ENCODE assay signal across 8 cellular contexts in genomic region chr2:15591373-15591691, GRCh38. TPM values are rescaled to one million over a fixed set of nuclear protein-coding genes. Genes with fewer than 3 reads are reported as not detected.
A peak's percentile ranks its signal among the peaks of the same experiment; 100 is the strongest.
DNase-seq lines count a peak whose midpoint lies in the region; ATAC-seq, FAIRE-seq and TF ChIP-seq lines count a peak whose summit lies in the region.

No MANE protein-coding gene starts in this region.

- TF ChIP-seq POLR2A in endothelial cell of umbilical vein (IDR thresholded peaks at IDR 0.05; ENCODE audit: low read depth, low read length): no peak
- TF ChIP-seq POLR2A in GM12891 (IDR thresholded peaks at IDR 0.05; ENCODE audit: low read depth, low read length): no peak; the same call in 1 of the 2 replicates

- dilution Hi-C loops in endothelial cell of umbilical vein (cut with MboI; ENCODE audit: extremely low pct_ligation_motif_present, low sequenced_read_pairs): no loop called here

- H3K9me2 ChIP-seq in OCI-LY7 (ENCODE audit: insufficient read depth, low read length): no peaks in the 10 kb centered on the region

- DNase-seq in CMK (ENCODE audit: low read depth) (peak; percentile 91), OCI-LY7 (ENCODE audit: low spot score) (no peak), endothelial cell of umbilical vein (ENCODE audit: low read depth, low spot score) (no peak), osteoblast (ENCODE audit: insufficient read length, low spot score, missing footprints) (no peak), GM12891 (ENCODE audit: insufficient read length, low spot score) (no peak), NCI-H510A treated with DMSO at 0.1 percent for 48 hours (lab: John Stamatoyannopoulos, UW) (no peak), CD1c-positive myeloid dendritic cell (ENCODE audit: extremely low spot score) (no peak)

- no peak for TF ChIP-seq CTCF in OCI-LY7 (conservative IDR thresholded peaks at IDR 0.05; ENCODE audit: low read length)
- TF ChIP-seq CTCF in endothelial cell of umbilical vein (IDR thresholded peaks at IDR 0.05; ENCODE audit: extremely low read depth in 1 of 2, insufficient read depth in 1 of 2, low read depth in 1 of 2, low read length in 2 of 2): no peak
- no peak for TF ChIP-seq CTCF in osteoblast (IDR thresholded peaks at IDR 0.05; ENCODE audit: extremely low read depth, low read depth, low read length)

- intact Hi-C loops in OCI-LY7 (cut with micrococcal nuclease; ENCODE audit: unreplicated experiment) (loop anchor here (1.0 kb wide), 1 partner anchor 449 kb away; no protein-coding TSS in a partner anchor), endothelial cell of umbilical vein (cut with micrococcal nuclease) (loop anchor here (1.0 to 2.0 kb wide), 2 partner anchors 15 to 421 kb away; no protein-coding TSS in a partner anchor)

- peak; percentile 71 for FAIRE-seq in endothelial cell of umbilical vein (lab: Jason Lieb, UNC)
- no peak for FAIRE-seq in GM12891 (lab: Jason Lieb, UNC)

- H3K79me2 ChIP-seq in OCI-LY7 (ENCODE audit: insufficient read depth, low read depth, low read length) (peaks cover 44% of the 10 kb centered on the region), endothelial cell of umbilical vein (ENCODE audit: control insufficient read depth, insufficient read depth, low read length) (peaks cover 47% of the 10 kb centered on the region), osteoblast (ENCODE audit: insufficient read depth, low read length) (peaks cover 45% of the 10 kb centered on the region)

- CTCF ChIA-PET in OCI-LY7 (lab: Charles Lee; ENCODE audit: unreplicated experiment) (no interaction called here), endothelial cell of umbilical vein (lab: Charles Lee) (interaction anchor here (2.9 kb wide), 1 partner anchor 15 kb away, joined by 23 read pairs; no protein-coding TSS in a partner anchor)

- ATAC-seq in GM21786 (IDR thresholded peaks at IDR 0.05; ENCODE audit: unreplicated experiment): no peak

- H3K9me1 ChIP-seq in endothelial cell of umbilical vein (replicated peaks; ENCODE audit: control insufficient read depth, extremely low read depth, insufficient read depth, low read length): no peaks in the 10 kb centered on the region

- H3K4me2 ChIP-seq in OCI-LY7 (ENCODE audit: low read length) (peak overlapping the region; percentile 72), endothelial cell of umbilical vein (ENCODE audit: insufficient read depth, low read length) (peak overlapping the region; percentile 82), osteoblast (ENCODE audit: insufficient read depth, low read length) (peak overlapping the region; percentile 90)

- H3K9me3 ChIP-seq in OCI-LY7 (ENCODE audit: low read length) (no peaks in the 10 kb centered on the region), endothelial cell of umbilical vein (replicated peaks; ENCODE audit: control insufficient read depth, insufficient read depth, low read length) (no peaks in the 10 kb centered on the region), osteoblast (ENCODE audit: low read depth, low read length) (no peaks in the 10 kb centered on the region)

- POLR2A ChIA-PET in OCI-LY7 (lab: Charles Lee): interaction anchor here (0.6 to 1.7 kb wide), 3 partner anchors 9 to 449 kb away, joined by 4 to 5 read pairs (median 5); no protein-coding TSS in a partner anchor
- POLR2A ChIA-PET in endothelial cell of umbilical vein (lab: Charles Lee): no interaction called here

- H4K20me1 ChIP-seq in OCI-LY7 (ENCODE audit: insufficient read depth, low read length): peaks cover 10% of the 10 kb centered on the region; the same call in 1 of the 2 replicates
- no peaks in the 10 kb centered on the region for H4K20me1 ChIP-seq in endothelial cell of umbilical vein (replicated peaks; ENCODE audit: control insufficient read depth, extremely low read depth, insufficient read depth, low read length)
- H4K20me1 ChIP-seq in osteoblast (ENCODE audit: insufficient read depth, low read length): peaks cover 30% of the 10 kb centered on the region

- H3K27me3 ChIP-seq in endothelial cell of umbilical vein (ENCODE audit: control insufficient read depth in 2 of 2, insufficient read depth in 2 of 2, low read length in 2 of 2) (no peaks in the 10 kb centered on the region), osteoblast (ENCODE audit: insufficient read depth, low read length) (no peaks in the 10 kb centered on the region)

- no TSS peak for BruUV-seq in OCI-LY7 (replicated peaks; lab: Mats Ljungman, UMichigan)
- no TSS peak for BruUV-seq in endothelial cell of umbilical vein (replicated peaks; lab: Mats Ljungman, UMichigan)

- H3K4me3 ChIP-seq in OCI-LY7 (ENCODE audit: low read depth, low read length, poor library complexity, severe bottlenecking): peak overlapping the region; percentile 89
- H3K4me3 ChIP-seq in endothelial cell of umbilical vein (replicated peaks in 1 of 3; ENCODE audit: insufficient read depth in 1 of 3, low read depth in 1 of 3, low read length in 3 of 3): peak overlapping the region; percentile 74 to 99 (median 96)
- peak overlapping the region; percentile 93 for H3K4me3 ChIP-seq in osteoblast (ENCODE audit: insufficient read depth, low read length)

- H3K27ac ChIP-seq in OCI-LY7 (ENCODE audit: low read depth, low read length, poor library complexity, severe bottlenecking) (peak overlapping the region; percentile 51), endothelial cell of umbilical vein (ENCODE audit: insufficient read depth, low read depth, low read length) (peak overlapping the region; percentile 74), osteoblast (ENCODE audit: low read depth, low read length) (peak overlapping the region; percentile 92)

- H3K36me3 ChIP-seq in OCI-LY7 (ENCODE audit: insufficient read depth, low read length): peaks cover 21% of the 10 kb centered on the region
- peaks cover 6% of the 10 kb centered on the region in 2 experiments for H3K36me3 ChIP-seq in endothelial cell of umbilical vein (ENCODE audit: control insufficient read depth in 2 of 2, extremely low read depth in 1 of 2, insufficient read depth in 2 of 2, low read length in 2 of 2)
- H3K36me3 ChIP-seq in osteoblast (ENCODE audit: insufficient read depth, low read length): peaks cover 15% of the 10 kb centered on the region

- peak overlapping the region; percentile 94 for H3K9ac ChIP-seq in endothelial cell of umbilical vein (replicated peaks; ENCODE audit: extremely low read depth, insufficient read depth, low read length)

- H3K4me1 ChIP-seq in OCI-LY7 (ENCODE audit: insufficient read depth, low read length, poor library complexity, severe bottlenecking) (peaks cover 21% of the 10 kb centered on the region), endothelial cell of umbilical vein (ENCODE audit: control insufficient read depth, extremely low read depth, insufficient read depth, low read length) (peaks cover 15% of the 10 kb centered on the region), osteoblast (ENCODE audit: insufficient read depth, low read length) (peaks cover 14% of the 10 kb centered on the region)

- peak overlapping the region; percentile 95 for H2AFZ ChIP-seq in OCI-LY7 (ENCODE audit: low read length)
- peak overlapping the region; percentile 95 for H2AFZ ChIP-seq in endothelial cell of umbilical vein (ENCODE audit: low read depth, low read length)
- H2AFZ ChIP-seq in osteoblast (ENCODE audit: low read length): peak overlapping the region; percentile 100

TF ChIP-seq in endothelial cell of umbilical vein, 7 proteins besides CTCF, POLR2A, EP300 and RAD21:
- TF ChIP-seq EZH2 (IDR thresholded peaks at IDR 0.05; ENCODE audit: borderline replicate concordance, low read depth, low read length, severe bottlenecking): no peak
- no peak for TF ChIP-seq FOS (IDR thresholded peaks at IDR 0.05; ENCODE audit: borderline replicate concordance, insufficient read depth, low read length)
- peak; percentile 50 for TF ChIP-seq MYC (IDR thresholded peaks at IDR 0.05; ENCODE audit: low read depth, low read length)
TF ChIP-seq in endothelial cell of umbilical vein: peak in this region for 1.

TF ChIP-seq in GM12891, 5 proteins besides CTCF, POLR2A, EP300 and RAD21:
- TF ChIP-seq TAF1 (IDR thresholded peaks at IDR 0.05; ENCODE audit: low read depth, low read length): no peak
- TF ChIP-seq PAX5 (IDR thresholded peaks at IDR 0.05; ENCODE audit: insufficient read depth, low read length, severe bottlenecking): no peak
- no peak for TF ChIP-seq POU2F2 (IDR thresholded peaks at IDR 0.05; ENCODE audit: low read depth, low read length)
- no peak for TF ChIP-seq POLR2AphosphoS5 (IDR thresholded peaks at IDR 0.05; ENCODE audit: low read depth, low read length)
- TF ChIP-seq SPI1 (IDR thresholded peaks at IDR 0.05; ENCODE audit: low read depth, low read length): no peak
TF ChIP-seq in GM12891: peak in this region for 0.

RNA-seq across cellular contexts. Expression of gene DDX1, which starts 0.3 kb away (rescaled TPM):
- total RNA-seq in OCI-LY7 (2014; rRNA removed; shearing (Covaris generic)): 40.5 and 42.7 TPM in 2 replicates
- 85.9 and 91.8 TPM in 2 replicates for total RNA-seq in OCI-LY7 (2022)
- 117 and 124 TPM in 2 replicates for total RNA-seq in endothelial cell of umbilical vein
- polyA plus RNA-seq in endothelial cell of umbilical vein: 28.4 and 41.2 TPM in 2 replicates
- 76.7 and 79.3 TPM in 2 replicates for polyA plus RNA-seq in endothelial cell of umbilical vein (2011; cell fraction: cytosol; rRNA removed)
- polyA plus RNA-seq in endothelial cell of umbilical vein (2011; cell fraction: nucleus; rRNA removed): 66.9 and 89.7 TPM in 2 replicates
- 127 and 179 TPM in 2 replicates for polyA plus RNA-seq in endothelial cell of umbilical vein (2012)
- 34.2 and 38.7 TPM in 2 replicates for polyA minus RNA-seq in endothelial cell of umbilical vein
- 42.5 TPM for polyA minus RNA-seq in endothelial cell of umbilical vein (2011; cell fraction: cytosol; rRNA and poly(A)+ RNA removed)
- polyA minus RNA-seq in endothelial cell of umbilical vein (2011; cell fraction: nucleus; rRNA and poly(A)+ RNA removed): 35.5 and 40.1 TPM in 2 replicates
- total RNA-seq in osteoblast: 76.0 and 86.3 TPM in 2 replicates
- polyA plus RNA-seq in GM12891 (2012; ENCODE audit: low read depth, missing spikeins): 60.9 TPM

RNA-seq across cellular contexts. Expression of gene NBAS, which starts 30.2 kb away (rescaled TPM):
- 23.2 and 28.8 TPM in 2 replicates for total RNA-seq in OCI-LY7 (2014; rRNA removed; shearing (Covaris generic))
- 23.5 and 24.4 TPM in 2 replicates for total RNA-seq in OCI-LY7 (2022)
- total RNA-seq in endothelial cell of umbilical vein: 41.2 and 43.0 TPM in 2 replicates
- polyA plus RNA-seq in endothelial cell of umbilical vein: 29.0 and 29.4 TPM in 2 replicates
- polyA plus RNA-seq in endothelial cell of umbilical vein (2011; cell fraction: cytosol; rRNA removed): 30.2 and 31.9 TPM in 2 replicates
- polyA plus RNA-seq in endothelial cell of umbilical vein (2011; cell fraction: nucleus; rRNA removed): 42.4 and 43.2 TPM in 2 replicates
- 30.7 and 33.7 TPM in 2 replicates for polyA plus RNA-seq in endothelial cell of umbilical vein (2012)
- 85.7 and 112 TPM in 2 replicates for polyA minus RNA-seq in endothelial cell of umbilical vein
- polyA minus RNA-seq in endothelial cell of umbilical vein (2011; cell fraction: cytosol; rRNA and poly(A)+ RNA removed): 22.2 TPM
- polyA minus RNA-seq in endothelial cell of umbilical vein (2011; cell fraction: nucleus; rRNA and poly(A)+ RNA removed): 88.9 and 139 TPM in 2 replicates
- 98.1 and 102 TPM in 2 replicates for total RNA-seq in osteoblast
- polyA plus RNA-seq in GM12891 (2012; ENCODE audit: low read depth, missing spikeins): 17.7 TPM
